12 cellular contexts compared by ENCODE assay signal in genomic region chr14:90388437-90388836, GRCh38. TPM values are rescaled to one million over a fixed set of nuclear protein-coding genes. Genes with fewer than 3 reads are reported as not detected.
DNase-seq lines count a peak whose midpoint lies in the region; FAIRE-seq and TF ChIP-seq lines count a peak whose summit lies in the region.
"Had no signal": no experiment of that assay in that cellular context is flagged by ENCODE, and none has a peak within 500 bp of the region (broad histone marks: within the 10 kb centered on the region; RNA-seq: fewer than 3 reads in every experiment).

No MANE protein-coding gene starts in this region.

- intact Hi-C loops in testis (cut with DNase I; ENCODE audit: low total_unique reads): no loop called here

- FAIRE-seq in bronchial epithelial cell (lab: Jason Lieb, UNC): peak; percentile 13
- FAIRE-seq: A204.1 had no signal

- peaks cover 10 to 12% of the 10 kb centered on the region in 2 donors for H3K4me1 ChIP-seq in muscle layer of duodenum (ENCODE audit: control insufficient read depth in 1 of 2, insufficient read depth in 2 of 2, low read length in 2 of 2)
- H3K4me1 ChIP-seq in testis: peaks cover 27% of the 10 kb centered on the region

- H3K4me3 ChIP-seq in bronchial epithelial cell (ENCODE audit: low read depth, low read length): no peak overlapping the region
- no peak overlapping the region for H3K4me3 ChIP-seq in muscle layer of duodenum (ENCODE audit: low read depth in 1 of 2, low read length in 2 of 2)
- no peak overlapping the region for H3K4me3 ChIP-seq in testis
- H3K4me3 ChIP-seq: SK-N-MC had no signal

- no peak for TF ChIP-seq CTCF in bronchial epithelial cell (IDR thresholded peaks at IDR 0.05; ENCODE audit: insufficient read depth, low read length, severe bottlenecking)
- no peak for TF ChIP-seq CTCF in testis (IDR thresholded peaks at IDR 0.05)

- H3K27ac ChIP-seq in muscle layer of duodenum (ENCODE audit: low read length) (peak overlapping the region; percentile 65), testis (peak overlapping the region in 1 of 2 donors; percentile 55)
- H3K27ac ChIP-seq: HL-60, SK-N-MC had no signal

- H3K9me3 ChIP-seq in muscle layer of duodenum (ENCODE audit: control insufficient read depth in 1 of 2, low read length in 2 of 2): no peaks in the 10 kb centered on the region
- no peaks in the 10 kb centered on the region for H3K9me3 ChIP-seq in testis

- no peaks in the 10 kb centered on the region for H3K27me3 ChIP-seq in bronchial epithelial cell (ENCODE audit: control insufficient read depth, insufficient read depth, low read length)
- H3K27me3 ChIP-seq in muscle layer of duodenum (ENCODE audit: low read depth, low read length): no peaks in the 10 kb centered on the region
- H3K27me3 ChIP-seq in testis: no peaks in the 10 kb centered on the region

- DNase-seq in DMS53 (lab: John Stamatoyannopoulos, UW) (peak; percentile 44), DMS53 treated with DMSO at 0.1 percent for 48 hours (lab: John Stamatoyannopoulos, UW; ENCODE audit: unreplicated experiment) (no peak), LoVo (ENCODE audit: low spot score) (peak; percentile 19), bronchial epithelial cell (ENCODE audit: low read depth) (peak; percentile 87), testis (no peak), KG1 (lab: John Stamatoyannopoulos, UW) (no peak), activated gamma-delta T cell treated with Interleukin-2 at 50 U/mL for 16 hours (no peak)
- DNase-seq: activated effector memory CD4-positive, alpha-beta T cell treated with Interleukin-2 at 50 U/mL for 16 hours had no signal

- TF ChIP-seq POLR2A in testis (IDR thresholded peaks at IDR 0.05): no peak

- H3K36me3 ChIP-seq in bronchial epithelial cell (ENCODE audit: control insufficient read depth, insufficient read depth, low read length) (no peaks in the 10 kb centered on the region), muscle layer of duodenum (ENCODE audit: control insufficient read depth in 1 of 2, insufficient read depth in 2 of 2, low read length in 2 of 2) (no peaks in the 10 kb centered on the region), testis (ENCODE audit: low read depth, missing control alignments) (no peaks in the 10 kb centered on the region)

- 74 to 82% methylated on average over 4 of the region's 4 CpGs for WGBS in testis, 2 donors

RNA-seq across cellular contexts. Expression of gene CALM1, which starts 8.4 kb away (rescaled TPM):
- 267 and 1,162 TPM in 2 replicates for total RNA-seq in bronchial epithelial cell
- total RNA-seq in testis: 100 to 1,000 TPM; 428 to 526 TPM
- polyA plus RNA-seq in testis (ENCODE audit: insufficient read depth, low read depth, low replicate concordance): 379 TPM

RNA-seq across cellular contexts. Expression of gene NRDE2, which starts 56.7 kb away (rescaled TPM):
- total RNA-seq in bronchial epithelial cell (5.8 and 6.1 TPM in 2 replicates), testis (10 to 100 TPM; 31.3 to 34.8 TPM)
- polyA plus RNA-seq in testis (ENCODE audit: insufficient read depth, low read depth, low replicate concordance): 16.7 TPM

Comparison
In these comparisons a context has a peak if more than half of its experiments do, and no peak if none do; other contexts are left out.
1. DNase-seq: peak in DMS53 (single experiment), LoVo (single experiment) and bronchial epithelial cell (single experiment); none in DMS53 treated with DMSO at 0.1 percent for 48 hours (single experiment), testis (single experiment), KG1 (single experiment) and activated gamma-delta T cell treated with Interleukin-2 at 50 U/mL for 16 hours (single experiment).